ENCODE assay signal across 24 cellular contexts in the genomic region with DNA sequence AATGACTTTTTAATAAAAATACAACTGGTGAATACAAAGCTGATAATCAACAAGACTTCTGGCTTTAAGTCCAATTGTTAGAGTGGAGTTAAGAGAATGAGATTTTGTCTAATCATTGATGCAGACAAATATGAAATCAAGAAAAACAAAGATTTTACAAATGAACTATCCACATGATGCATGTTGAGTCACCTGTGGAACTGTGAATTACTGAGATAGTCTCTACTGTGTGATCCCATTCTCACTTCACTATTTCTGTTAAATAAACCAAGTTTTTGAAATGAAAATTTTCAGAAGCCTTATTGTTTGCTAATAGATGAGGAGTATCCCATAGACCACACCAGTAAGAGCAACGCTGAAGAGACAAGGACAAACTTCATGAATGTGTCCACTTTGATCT.
"Had no signal": no experiment of that assay in that cellular context is flagged by ENCODE, and none has a peak within 500 bp of the region (broad histone marks: within the 10 kb centered on the region; RNA-seq: fewer than 3 reads in every experiment).

No MANE protein-coding gene starts in this region.

- ATAC-seq: gastroesophageal sphincter, left lobe of liver, sciatic nerve had no signal

- H3K36me3 Mint-ChIP-seq: activated CD4-positive, alpha-beta memory T cell treated with anti-CD3 and anti-CD28 coated beads for 36 hours; neural progenitor cell; stimulated activated effector memory CD8-positive, alpha-beta T cell treated with anti-CD3 and anti-CD28 coated beads, Interleukin-12 subunit alpha, Interleukin-12 subunit beta, amount 100 ng/mL, for 72 hours had no signal

- H3K4me1 Mint-ChIP-seq: activated B cell treated with CpG ODN at 0.5 μM for 24 hours, endodermal cell had no signal

- H3K9me3 ChIP-seq: esophagus squamous epithelium, gastroesophageal sphincter, lower lobe of right lung, tibial artery had no signal

- H3K27me3 ChIP-seq: esophagus squamous epithelium, gastroesophageal sphincter, neural progenitor cell, tibial artery had no signal

- H3K9me3 Mint-ChIP-seq: activated B cell treated with CpG ODN at 0.5 μM for 24 hours; activated CD4-positive, alpha-beta memory T cell treated with anti-CD3 and anti-CD28 coated beads for 36 hours; activated naive CD8-positive, alpha-beta T cell treated with anti-CD3 and anti-CD28 coated beads for 36 hours; endodermal cell; naive B cell; neural progenitor cell; stimulated activated effector memory CD8-positive, alpha-beta T cell treated with anti-CD3 and anti-CD28 coated beads, Interleukin-12 subunit alpha, Interleukin-12 subunit beta, amount 100 ng/mL, for 72 hours; stimulated activated naive CD8-positive, alpha-beta T cell treated with anti-CD3 and anti-CD28 coated beads, Interleukin-15, amount 100 ng/mL, for 72 hours had no signal

- H3K27ac Mint-ChIP-seq: activated B cell treated with CpG ODN at 0.5 μM for 24 hours; activated CD4-positive, alpha-beta memory T cell treated with anti-CD3 and anti-CD28 coated beads for 36 hours; endodermal cell; neural progenitor cell; stimulated activated effector memory CD8-positive, alpha-beta T cell treated with anti-CD3 and anti-CD28 coated beads, Interleukin-12 subunit alpha, Interleukin-12 subunit beta, amount 100 ng/mL, for 72 hours had no signal

- H3K27me3 Mint-ChIP-seq: activated B cell treated with CpG ODN at 0.5 μM for 24 hours; activated CD4-positive, alpha-beta memory T cell treated with anti-CD3 and anti-CD28 coated beads for 36 hours; activated naive CD8-positive, alpha-beta T cell treated with anti-CD3 and anti-CD28 coated beads for 36 hours; naive B cell; stimulated activated naive CD8-positive, alpha-beta T cell treated with anti-CD3 and anti-CD28 coated beads, Interleukin-15, amount 100 ng/mL, for 72 hours had no signal

- H3K4me3 Mint-ChIP-seq: activated B cell treated with CpG ODN at 0.5 μM for 24 hours; activated CD4-positive, alpha-beta memory T cell treated with anti-CD3 and anti-CD28 coated beads for 36 hours; activated naive CD8-positive, alpha-beta T cell treated with anti-CD3 and anti-CD28 coated beads for 36 hours; endodermal cell; neural progenitor cell; stimulated activated effector memory CD8-positive, alpha-beta T cell treated with anti-CD3 and anti-CD28 coated beads, Interleukin-12 subunit alpha, Interleukin-12 subunit beta, amount 100 ng/mL, for 72 hours; stimulated activated naive CD8-positive, alpha-beta T cell treated with anti-CD3 and anti-CD28 coated beads, Interleukin-15, amount 100 ng/mL, for 72 hours had no signal

- H3K27ac ChIP-seq: coronary artery, esophagus squamous epithelium, gastroesophageal sphincter, lower lobe of right lung, neural progenitor cell, tibial artery had no signal

- DNase-seq: activated B cell treated with CpG ODN at 0.5 μM for 24 hours; activated CD4-positive, alpha-beta memory T cell treated with anti-CD3 and anti-CD28 coated beads for 36 hours; activated CD4-positive, alpha-beta T cell treated with anti-CD3 and anti-CD28 coated beads for 4 hours; activated naive CD4-positive, alpha-beta T cell treated with Interleukin-2 at 50 U/mL for 16 hours; activated naive CD8-positive, alpha-beta T cell treated with anti-CD3 and anti-CD28 coated beads for 36 hours; activated T-cell treated with anti-CD3 and anti-CD28 coated beads, Interleukin-2, amount 50 U/mL, for 48 hours; cerebellar nuclear complex; endodermal cell; esophagus squamous epithelium; head of caudate nucleus; kidney; lower lobe of right lung; naive B cell; small intestine; stimulated activated CD4-positive, alpha-beta T cell treated with anti-CD3 and anti-CD28 coated beads, Interleukin-2, amount 100 ng/mL, for 24 hours; T1000; tibial artery had no signal
